Comparison of ENCODE assay signal across 24 cellular contexts in genomic region chr16:87035053-87035452, GRCh38.
DNase-seq lines count a peak whose midpoint lies in the region; ATAC-seq, FAIRE-seq and TF ChIP-seq lines count a peak whose summit lies in the region.
"Had no signal": no experiment of that assay in that cellular context is flagged by ENCODE, and none has a peak within 500 bp of the region (broad histone marks: within the 10 kb centered on the region; RNA-seq: fewer than 3 reads in every experiment).

No MANE protein-coding gene starts in this region.

- H3K27me3 ChIP-seq in heart right ventricle, result no peaks in the 10 kb centered on the region
- H3K27me3 ChIP-seq in HepG2 (ENCODE audit: control insufficient read depth in 1 of 2, insufficient read depth in 2 of 2, low read length in 2 of 2), result peaks cover 0 to 41% of the 10 kb centered on the region in 2 experiments; a peak in 4 of 5 replicates
- no peaks in the 10 kb centered on the region for H3K27me3 ChIP-seq in tibial artery
- H3K27me3 ChIP-seq: BLaER1 had no signal

- no peak overlapping the region for H2AFZ ChIP-seq in HepG2 (ENCODE audit: low read length)
- H2AFZ ChIP-seq: GM23338 had no signal

- no peaks in the 10 kb centered on the region for H3K36me3 Mint-ChIP-seq in activated naive CD4-positive, alpha-beta T cell treated with anti-CD3 and anti-CD28 coated beads for 36 hours (ENCODE audit: low read depth)
- H3K36me3 Mint-ChIP-seq: CD4-positive, CD25-positive, alpha-beta regulatory T cell; CD8-positive, alpha-beta T cell had no signal

- H3K9me3 ChIP-seq in heart right ventricle (no peaks in the 10 kb centered on the region), HepG2 (ENCODE audit: low read length) (no peaks in the 10 kb centered on the region), tibial artery (no peaks in the 10 kb centered on the region)
- H3K9me3 ChIP-seq: BLaER1, Caco-2, HAP-1 had no signal

- intact Hi-C loops in cardiac septum (cut with DNase I), result no loop called here
- intact Hi-C loops in heart right ventricle (cut with DNase I), result no loop called here
- intact Hi-C loops in HepG2 (cut with micrococcal nuclease; ENCODE audit: unreplicated experiment), result no loop called here
- intact Hi-C loops in tibial artery (cut with DNase I; ENCODE audit: low total_unique reads), result no loop called here
- intact Hi-C loops in activated naive CD4-positive, alpha-beta T cell treated with anti-CD3 and anti-CD28 coated beads for 36 hours (cut with micrococcal nuclease), result no loop called here

- no peak overlapping the region for H3K4me3 Mint-ChIP-seq in activated naive CD4-positive, alpha-beta T cell treated with anti-CD3 and anti-CD28 coated beads for 36 hours
- H3K4me3 Mint-ChIP-seq: B cell; CD4-positive, CD25-positive, alpha-beta regulatory T cell; CD8-positive, alpha-beta T cell; GM23338; HFFc6 had no signal

- TF ChIP-seq CTCF in heart right ventricle (IDR thresholded peaks at IDR 0.05) (no peak), HepG2 (CRISPR knock-in tag; IDR thresholded peaks at IDR 0.05) (no peak), tibial artery (IDR thresholded peaks at IDR 0.05) (no peak)

- H3K9ac ChIP-seq in HepG2 (ENCODE audit: insufficient read depth, low read depth, low read length), result no peak overlapping the region
- H3K9ac ChIP-seq: BLaER1 had no signal

- no peak for TF ChIP-seq POLR2A in HepG2 (IDR thresholded peaks at IDR 0.05; ENCODE audit: insufficient read depth in 1 of 2, low read depth in 2 of 2, low read length in 2 of 2)

- H4K20me1 ChIP-seq in HepG2 (ENCODE audit: insufficient read depth, low read length), result no peaks in the 10 kb centered on the region
- H4K20me1 ChIP-seq: BLaER1 had no signal

- no peak overlapping the region for H3K27ac Mint-ChIP-seq in activated naive CD4-positive, alpha-beta T cell treated with anti-CD3 and anti-CD28 coated beads for 36 hours
- H3K27ac Mint-ChIP-seq: B cell; CD8-positive, alpha-beta T cell; GM23338; HFFc6 had no signal

- no peak overlapping the region for H3K4me2 ChIP-seq in HepG2 (ENCODE audit: low read depth, low read length)
- H3K4me2 ChIP-seq: BLaER1, GM23338 had no signal

- FAIRE-seq in HepG2 (lab: Jason Lieb, UNC), result no peak
- FAIRE-seq: A204.1, GM12891, GM18507, H54 had no signal

- CTCF ChIA-PET in HepG2 (lab: Yijun Ruan, JAX; ENCODE audit: low intra/inter-chr PET ratio, low total read pairs), result no interaction called here
- CTCF ChIA-PET in activated naive CD4-positive, alpha-beta T cell treated with anti-CD3 and anti-CD28 coated beads for 36 hours (lab: Charles Lee), result no interaction called here

- H3K79me2 ChIP-seq in HepG2 (ENCODE audit: insufficient read depth, low read length), result no peaks in the 10 kb centered on the region

- H3K27ac ChIP-seq in heart right ventricle (peak overlapping the region in 1 of 10 donors; percentile 76), HepG2 (ENCODE audit: extremely low read length, insufficient read depth, low read length) (no peak overlapping the region), tibial artery (peak overlapping the region; percentile 89)
- H3K27ac ChIP-seq: 22Rv1, BLaER1, C4-2B had no signal

- H3K4me1 ChIP-seq in heart right ventricle, result peaks cover 0 to 25% (median 18%) of the 10 kb centered on the region in 9 donors
- no peaks in the 10 kb centered on the region for H3K4me1 ChIP-seq in HepG2 (ENCODE audit: insufficient read depth, low read length)
- H3K4me1 ChIP-seq in tibial artery, result peaks cover 0 to 28% (median 21%) of the 10 kb centered on the region in 4 donors
- H3K4me1 ChIP-seq: BLaER1, Caco-2, HAP-1 had no signal

- no TSS peak for BruUV-seq in HepG2 (replicated peaks; lab: Mats Ljungman, UMichigan)

- H3K9me3 Mint-ChIP-seq in activated naive CD4-positive, alpha-beta T cell treated with anti-CD3 and anti-CD28 coated beads for 36 hours, result no peaks in the 10 kb centered on the region
- H3K9me3 Mint-ChIP-seq: CD4-positive, CD25-positive, alpha-beta regulatory T cell; GM23338; HFFc6 had no signal

- H3K27me3 Mint-ChIP-seq in activated naive CD4-positive, alpha-beta T cell treated with anti-CD3 and anti-CD28 coated beads for 36 hours (ENCODE audit: low read depth), result no peaks in the 10 kb centered on the region
- H3K27me3 Mint-ChIP-seq: B cell had no signal

- H3K4me3 ChIP-seq in heart right ventricle (no peak overlapping the region), HepG2 (replicated peaks in 1 of 3; ENCODE audit: insufficient read depth in 1 of 3, low read depth in 2 of 3, low read length in 3 of 3) (no peak overlapping the region), tibial artery (no peak overlapping the region)
- H3K4me3 ChIP-seq: BLaER1, GM23338, HAP-1 had no signal

- POLR2A ChIA-PET in HepG2 (lab: Yijun Ruan, JAX), result no interaction called here

- H3K4me1 Mint-ChIP-seq in activated naive CD4-positive, alpha-beta T cell treated with anti-CD3 and anti-CD28 coated beads for 36 hours (ENCODE audit: low read depth), result no peaks in the 10 kb centered on the region
- H3K4me1 Mint-ChIP-seq: B cell; CD4-positive, CD25-positive, alpha-beta regulatory T cell; GM23338 had no signal

- no peak for TF ChIP-seq RAD21 in HepG2 (CRISPR knock-in tag; IDR thresholded peaks at IDR 0.05)

- TF ChIP-seq EP300 in HepG2 (IDR thresholded peaks at IDR 0.05; ENCODE audit: low read depth in 2 of 2, low read length in 2 of 2) (no peak), HepG2 (CRISPR knock-in tag; IDR thresholded peaks at IDR 0.05; ENCODE audit: borderline replicate concordance) (no peak)

- WGBS in heart right ventricle, 2 donors, result 88 to 94% methylated on average over 7 of the region's 7 CpGs
- 31% methylated on average over 3 of the region's 7 CpGs for WGBS in HepG2 (ENCODE audit: low lambda C conversion rate)

- in situ Hi-C loops in HepG2 (cut with HindIII; ENCODE audit: extremely low pct_ligation_motif_present, low pct_unique_long_range_greater_than_20kb), result no loop called here

- DNase-seq in cardiac septum (ENCODE audit: low spot score), result peak; percentile 38
- no peak for DNase-seq in heart right ventricle
- DNase-seq in HepG2 (ENCODE audit: low spot score), result no peak
- DNase-seq in tibial artery, result peak in 1 of 2 donors; percentile 43
- DNase-seq in DMS 273 (lab: John Stamatoyannopoulos, UW; ENCODE audit: unreplicated experiment), result no peak
- no peak for DNase-seq in activated naive CD4-positive, alpha-beta T cell treated with anti-CD3 and anti-CD28 coated beads for 36 hours
- DNase-seq: Caco-2; CD4-positive, CD25-positive, alpha-beta regulatory T cell; CD8-positive, alpha-beta T cell; DMS 273 treated with DMSO at 0.1 percent for 48 hours; DMS79; EL; GDM1; HFFc6 had no signal

- H3K36me3 ChIP-seq in heart right ventricle (no peaks in the 10 kb centered on the region), HepG2 (replicated peaks in 1 of 2; ENCODE audit: control insufficient read depth in 1 of 2, insufficient read depth in 2 of 2, low read length in 2 of 2) (no peaks in the 10 kb centered on the region), tibial artery (no peaks in the 10 kb centered on the region)
- H3K36me3 ChIP-seq: BLaER1, HAP-1 had no signal

- ATAC-seq in heart right ventricle, result no peak
- no peak for ATAC-seq in HepG2
- ATAC-seq: CD8-positive, alpha-beta T cell; GM23338 had no signal
